Comparison of ENCODE assay signal across 7 cellular contexts in the genomic region with DNA sequence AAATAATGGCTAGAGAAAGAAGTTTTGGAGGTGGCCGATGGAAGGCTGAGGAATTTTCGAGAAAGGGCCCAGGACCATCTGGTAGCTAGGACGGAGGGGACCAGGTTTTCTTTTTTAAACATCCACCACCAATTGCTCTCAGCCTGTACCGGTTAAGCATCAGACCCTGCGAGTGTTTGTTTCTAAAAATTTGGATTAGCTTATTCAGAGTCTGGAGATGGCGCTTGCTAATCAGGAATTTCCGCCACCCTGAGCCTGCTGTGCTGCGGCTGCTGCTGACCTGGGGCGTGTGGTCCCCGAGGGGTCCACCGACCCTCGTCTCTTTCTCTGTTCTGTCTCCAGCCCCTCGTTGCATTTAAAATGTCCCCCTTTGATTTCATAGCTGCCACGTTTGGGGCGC. TPM values are rescaled to one million over a fixed set of nuclear protein-coding genes. Genes with fewer than 3 reads are reported as not detected.
A peak's percentile ranks its signal among the peaks of the same experiment; 100 is the strongest.
DNase-seq lines count a peak whose midpoint lies in the region; ATAC-seq, FAIRE-seq and TF ChIP-seq lines count a peak whose summit lies in the region.

No MANE protein-coding gene starts in this region.

- H3K27ac ChIP-seq in epithelial cell of prostate: peak overlapping the region; percentile 80

- ATAC-seq in GM18870 (IDR thresholded peaks at IDR 0.05; ENCODE audit: unreplicated experiment): no peak

- DNase-seq in RCC 7860 (ENCODE audit: low spot score) (peak; percentile 3), epithelial cell of prostate (ENCODE audit: low read depth, low spot score) (no peak), NCI-H1092 treated with DMSO at 0.1 percent for 48 hours (lab: John Stamatoyannopoulos, UW) (no peak)
- no peak for DNase-seq in stimulated activated CD4-positive, alpha-beta T cell treated with anti-CD3 and anti-CD28 coated beads, Interleukin-2, amount 100 ng/mL, for 48 hours

- peaks cover 11% of the 10 kb centered on the region for H3K36me3 ChIP-seq in skeletal muscle satellite cell (ENCODE audit: insufficient read depth, low read length)

- peaks cover 59% of the 10 kb centered on the region for H3K4me1 ChIP-seq in skeletal muscle satellite cell (ENCODE audit: control insufficient read depth, insufficient read depth, low read length)

- H3K4me3 ChIP-seq in GM12875 (ENCODE audit: low read depth, low read length) (peak overlapping the region; percentile 81), skeletal muscle satellite cell (ENCODE audit: low read length) (peak overlapping the region; percentile 86)

- no peaks in the 10 kb centered on the region for H3K27me3 ChIP-seq in skeletal muscle satellite cell (ENCODE audit: control insufficient read depth, insufficient read depth, low read length)

- no peak for TF ChIP-seq CTCF in GM12875 (IDR thresholded peaks at IDR 0.05; ENCODE audit: borderline replicate concordance, insufficient read depth, low read depth, low read length)

- H3K9me3 ChIP-seq in skeletal muscle satellite cell (replicated peaks; ENCODE audit: low read length): no peaks in the 10 kb centered on the region

- no peak for FAIRE-seq in RCC 7860 (lab: Jason Lieb, UNC)

- H3K9ac ChIP-seq in skeletal muscle satellite cell (ENCODE audit: low read depth, low read length): peak overlapping the region; percentile 78

- peak overlapping the region; percentile 97 for H3K4me2 ChIP-seq in skeletal muscle satellite cell (ENCODE audit: low read length)

RNA-seq across cellular contexts. Expression of a gene that starts 2.0 kb away (rescaled TPM):
- 27.1 and 31.7 TPM in 2 replicates for total RNA-seq in skeletal muscle satellite cell (2012; rRNA removed)

RNA-seq across cellular contexts. Expression of a gene that starts 8.6 kb away (rescaled TPM):
- total RNA-seq in skeletal muscle satellite cell (2012; rRNA removed): not detected in 2 replicates

RNA-seq across cellular contexts. Expression of a gene that starts 43.8 kb away (rescaled TPM):
- total RNA-seq in skeletal muscle satellite cell (2012; rRNA removed): 342 and 422 TPM in 2 replicates

RNA-seq across cellular contexts. Expression of a gene that starts 57.6 kb away (rescaled TPM):
- total RNA-seq in skeletal muscle satellite cell (2012; rRNA removed): 18.0 and 18.8 TPM in 2 replicates
